In genomic region chr3:49689046-49689886, GRCh38 we compare ENCODE assay signal across 1 cellular context.
TF ChIP-seq lines count a peak whose summit lies in the region.

Gene MST1 (minus strand): TSS chr3:49689474. CDS start chr3:49688691, 783 bp downstream.
Gene RNF123 (plus strand): TSS chr3:49689557. CDS start chr3:49691166, 1,609 bp downstream.

TF ChIP-seq in K562, 482 proteins besides CTCF, POLR2A, EP300 and RAD21 (continued from another document and continues in another):
- TF ChIP-seq, protein P1, sequence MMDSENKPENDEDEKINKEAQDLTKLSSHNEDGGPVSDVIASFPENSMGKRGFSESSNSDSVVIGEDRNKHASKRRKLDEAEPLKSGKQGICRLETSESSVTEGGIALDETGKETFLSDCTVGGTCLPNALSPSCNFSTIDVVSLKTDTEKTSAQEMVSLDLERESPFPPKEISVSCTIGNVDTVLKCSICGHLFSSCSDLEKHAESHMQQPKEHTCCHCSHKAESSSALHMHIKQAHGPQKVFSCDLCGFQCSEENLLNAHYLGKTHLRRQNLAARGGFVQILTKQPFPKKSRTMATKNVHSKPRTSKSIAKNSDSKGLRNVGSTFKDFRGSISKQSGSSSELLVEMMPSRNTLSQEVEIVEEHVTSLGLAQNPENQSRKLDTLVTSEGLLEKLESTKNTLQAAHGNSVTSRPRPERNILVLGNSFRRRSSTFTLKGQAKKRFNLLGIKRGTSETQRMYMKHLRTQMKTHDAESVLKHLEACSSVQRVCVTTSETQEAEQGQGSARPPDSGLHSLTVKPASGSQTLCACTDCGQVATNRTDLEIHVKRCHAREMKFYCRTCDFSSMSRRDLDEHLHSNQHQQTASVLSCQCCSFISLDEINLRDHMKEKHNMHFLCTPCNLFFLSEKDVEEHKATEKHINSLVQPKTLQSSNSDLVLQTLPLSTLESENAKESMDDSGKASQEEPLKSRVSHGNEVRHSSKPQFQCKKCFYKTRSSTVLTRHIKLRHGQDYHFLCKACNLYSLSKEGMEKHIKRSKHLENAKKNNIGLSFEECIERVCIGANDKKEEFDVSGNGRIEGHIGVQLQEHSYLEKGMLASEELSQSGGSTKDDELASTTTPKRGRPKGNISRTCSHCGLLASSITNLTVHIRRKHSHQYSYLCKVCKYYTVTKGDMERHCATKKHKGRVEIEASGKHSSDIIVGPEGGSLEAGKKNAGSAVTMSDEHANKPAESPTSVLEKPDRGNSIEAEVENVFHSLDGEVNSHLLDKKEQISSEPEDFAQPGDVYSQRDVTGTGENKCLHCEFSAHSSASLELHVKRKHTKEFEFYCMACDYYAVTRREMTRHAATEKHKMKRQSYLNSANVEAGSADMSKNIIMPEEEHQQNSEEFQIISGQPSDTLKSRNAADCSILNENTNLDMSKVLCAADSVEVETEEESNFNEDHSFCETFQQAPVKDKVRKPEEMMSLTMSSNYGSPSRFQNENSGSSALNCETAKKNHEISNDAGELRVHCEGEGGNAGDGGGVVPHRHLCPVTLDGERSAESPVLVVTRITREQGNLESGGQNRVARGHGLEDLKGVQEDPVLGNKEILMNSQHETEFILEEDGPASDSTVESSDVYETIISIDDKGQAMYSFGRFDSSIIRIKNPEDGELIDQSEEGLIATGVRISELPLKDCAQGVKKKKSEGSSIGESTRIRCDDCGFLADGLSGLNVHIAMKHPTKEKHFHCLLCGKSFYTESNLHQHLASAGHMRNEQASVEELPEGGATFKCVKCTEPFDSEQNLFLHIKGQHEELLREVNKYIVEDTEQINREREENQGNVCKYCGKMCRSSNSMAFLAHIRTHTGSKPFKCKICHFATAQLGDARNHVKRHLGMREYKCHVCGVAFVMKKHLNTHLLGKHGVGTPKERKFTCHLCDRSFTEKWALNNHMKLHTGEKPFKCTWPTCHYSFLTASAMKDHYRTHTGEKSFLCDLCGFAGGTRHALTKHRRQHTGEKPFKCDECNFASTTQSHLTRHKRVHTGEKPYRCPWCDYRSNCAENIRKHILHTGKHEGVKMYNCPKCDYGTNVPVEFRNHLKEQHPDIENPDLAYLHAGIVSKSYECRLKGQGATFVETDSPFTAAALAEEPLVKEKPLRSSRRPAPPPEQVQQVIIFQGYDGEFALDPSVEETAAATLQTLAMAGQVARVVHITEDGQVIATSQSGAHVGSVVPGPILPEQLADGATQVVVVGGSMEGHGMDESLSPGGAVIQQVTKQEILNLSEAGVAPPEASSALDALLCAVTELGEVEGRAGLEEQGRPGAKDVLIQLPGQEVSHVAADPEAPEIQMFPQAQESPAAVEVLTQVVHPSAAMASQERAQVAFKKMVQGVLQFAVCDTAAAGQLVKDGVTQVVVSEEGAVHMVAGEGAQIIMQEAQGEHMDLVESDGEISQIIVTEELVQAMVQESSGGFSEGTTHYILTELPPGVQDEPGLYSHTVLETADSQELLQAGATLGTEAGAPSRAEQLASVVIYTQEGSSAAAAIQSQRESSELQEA (IDR thresholded peaks at IDR 0.05; ENCODE audit: low read depth), result peak; percentile 93
- no peak for TF ChIP-seq MYNN (IDR thresholded peaks at IDR 0.05)
- TF ChIP-seq MYNN (CRISPR knock-in tag; IDR thresholded peaks at IDR 0.05), result no peak
- TF ChIP-seq, protein P2, sequence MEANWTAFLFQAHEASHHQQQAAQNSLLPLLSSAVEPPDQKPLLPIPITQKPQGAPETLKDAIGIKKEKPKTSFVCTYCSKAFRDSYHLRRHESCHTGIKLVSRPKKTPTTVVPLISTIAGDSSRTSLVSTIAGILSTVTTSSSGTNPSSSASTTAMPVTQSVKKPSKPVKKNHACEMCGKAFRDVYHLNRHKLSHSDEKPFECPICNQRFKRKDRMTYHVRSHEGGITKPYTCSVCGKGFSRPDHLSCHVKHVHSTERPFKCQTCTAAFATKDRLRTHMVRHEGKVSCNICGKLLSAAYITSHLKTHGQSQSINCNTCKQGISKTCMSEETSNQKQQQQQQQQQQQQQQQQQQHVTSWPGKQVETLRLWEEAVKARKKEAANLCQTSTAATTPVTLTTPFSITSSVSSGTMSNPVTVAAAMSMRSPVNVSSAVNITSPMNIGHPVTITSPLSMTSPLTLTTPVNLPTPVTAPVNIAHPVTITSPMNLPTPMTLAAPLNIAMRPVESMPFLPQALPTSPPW (CRISPR knock-in tag; IDR thresholded peaks at IDR 0.05), result 0 out of 2 replicates have a peak, but pooled peaks have one; percentile 33
- TF ChIP-seq DLX4 (CRISPR knock-in tag; IDR thresholded peaks at IDR 0.05), result no peak
- no peak for TF ChIP-seq DMBX1 (CRISPR knock-in tag; IDR thresholded peaks at IDR 0.05; ENCODE audit: borderline replicate concordance)
- TF ChIP-seq ZC3H11A (IDR thresholded peaks at IDR 0.05; ENCODE audit: low read depth, low read length), result no peak
- TF ChIP-seq PRDM10 (IDR thresholded peaks at IDR 0.05; ENCODE audit: partially characterized antibody), result no peak
- TF ChIP-seq, protein P3, sequence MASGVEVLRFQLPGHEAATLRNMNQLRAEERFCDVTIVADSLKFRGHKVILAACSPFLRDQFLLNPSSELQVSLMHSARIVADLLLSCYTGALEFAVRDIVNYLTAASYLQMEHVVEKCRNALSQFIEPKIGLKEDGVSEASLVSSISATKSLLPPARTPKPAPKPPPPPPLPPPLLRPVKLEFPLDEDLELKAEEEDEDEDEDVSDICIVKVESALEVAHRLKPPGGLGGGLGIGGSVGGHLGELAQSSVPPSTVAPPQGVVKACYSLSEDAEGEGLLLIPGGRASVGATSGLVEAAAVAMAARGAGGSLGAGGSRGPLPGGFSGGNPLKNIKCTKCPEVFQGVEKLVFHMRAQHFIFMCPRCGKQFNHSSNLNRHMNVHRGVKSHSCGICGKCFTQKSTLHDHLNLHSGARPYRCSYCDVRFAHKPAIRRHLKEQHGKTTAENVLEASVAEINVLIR (CRISPR knock-in tag; IDR thresholded peaks at IDR 0.05), result no peak
- no peak for TF ChIP-seq ETV1 (tag; conservative IDR thresholded peaks at IDR 0.05; ENCODE audit: low read depth)
- TF ChIP-seq CTBP1 (IDR thresholded peaks at IDR 0.05; ENCODE audit: borderline replicate concordance), result no peak
- no peak for TF ChIP-seq ZNF561 (CRISPR knock-in tag; conservative IDR thresholded peaks at IDR 0.05)
- TF ChIP-seq DDX20 (tag; IDR thresholded peaks at IDR 0.05; ENCODE audit: low read depth), result no peak
- TF ChIP-seq USF1 (CRISPR knock-in tag; IDR thresholded peaks at IDR 0.05), result no peak
- TF ChIP-seq, protein P4, sequence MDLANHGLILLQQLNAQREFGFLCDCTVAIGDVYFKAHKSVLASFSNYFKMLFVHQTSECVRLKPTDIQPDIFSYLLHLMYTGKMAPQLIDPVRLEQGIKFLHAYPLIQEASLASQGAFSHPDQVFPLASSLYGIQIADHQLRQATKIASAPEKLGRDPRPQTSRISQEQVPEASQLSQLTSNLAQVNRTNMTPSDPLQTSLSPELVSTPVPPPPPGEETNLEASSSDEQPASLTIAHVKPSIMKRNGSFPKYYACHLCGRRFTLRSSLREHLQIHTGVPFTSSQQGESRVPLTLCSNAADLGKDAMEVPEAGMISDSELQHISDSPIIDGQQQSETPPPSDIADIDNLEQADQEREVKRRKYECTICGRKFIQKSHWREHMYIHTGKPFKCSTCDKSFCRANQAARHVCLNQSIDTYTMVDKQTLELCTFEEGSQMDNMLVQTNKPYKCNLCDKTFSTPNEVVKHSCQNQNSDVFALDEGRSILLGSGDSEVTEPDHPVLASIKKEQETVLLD (IDR thresholded peaks at IDR 0.05), result peak; percentile 87
- peak; percentile 80; the same call in 1 of the 2 replicates for TF ChIP-seq PHF8 (IDR thresholded peaks at IDR 0.05; ENCODE audit: borderline replicate concordance, low read length)
- no peak for TF ChIP-seq ZNF165 (CRISPR knock-in tag; IDR thresholded peaks at IDR 0.05; ENCODE audit: borderline replicate concordance)
- TF ChIP-seq NR2C2 (CRISPR knock-in tag; IDR thresholded peaks at IDR 0.05), result no peak
- TF ChIP-seq NR2C2 (tag; IDR thresholded peaks at IDR 0.05), result peak; percentile 69
- peak; percentile 65; the same call in 1 of the 2 replicates for TF ChIP-seq TAL1 (IDR thresholded peaks at IDR 0.05)
- 0 out of 2 replicates have a peak, but pooled peaks have one; percentile 34 for TF ChIP-seq NR1H2 (CRISPR knock-in tag; IDR thresholded peaks at IDR 0.05)
- peak; percentile 56 for TF ChIP-seq TCF3 (CRISPR knock-in tag; IDR thresholded peaks at IDR 0.05)
- TF ChIP-seq CCAR2 (IDR thresholded peaks at IDR 0.05; ENCODE audit: low read depth, low read length), result no peak
- TF ChIP-seq NR4A1 (CRISPR knock-in tag; IDR thresholded peaks at IDR 0.05), result no peak
- no peak for TF ChIP-seq NR4A1 (tag; IDR thresholded peaks at IDR 0.05)
- TF ChIP-seq SRSF1 (IDR thresholded peaks at IDR 0.05; ENCODE audit: low read depth, low read length), result no peak
- no peak for TF ChIP-seq NBN (IDR thresholded peaks at IDR 0.05; ENCODE audit: low read depth)
- no peak for TF ChIP-seq IRF2 (CRISPR knock-in tag; IDR thresholded peaks at IDR 0.05)
- TF ChIP-seq ZNF699 (CRISPR knock-in tag; IDR thresholded peaks at IDR 0.05; ENCODE audit: insufficient replicate concordance), result no peak
- no peak for TF ChIP-seq CREB1 (IDR thresholded peaks at IDR 0.05)
- TF ChIP-seq CREB1 (CRISPR knock-in tag; IDR thresholded peaks at IDR 0.05), result peak; percentile 40; the same call in 1 of the 2 replicates
- TF ChIP-seq SMARCC2 (IDR thresholded peaks at IDR 0.05; ENCODE audit: low read depth), result no peak
- no peak for TF ChIP-seq ZNF124 (CRISPR knock-in tag; IDR thresholded peaks at IDR 0.05)
- TF ChIP-seq POLR2B (IDR thresholded peaks at IDR 0.05; ENCODE audit: low read depth, partially characterized antibody), result peak; percentile 58
- TF ChIP-seq ZBTB1 (CRISPR knock-in tag; IDR thresholded peaks at IDR 0.05; ENCODE audit: borderline replicate concordance, low read depth), result no peak
- 0 out of 2 replicates have a peak, but pooled peaks have one; percentile 33 for TF ChIP-seq HDAC2 (IDR thresholded peaks at IDR 0.05)
- no peak for TF ChIP-seq THAP7 (CRISPR knock-in tag; IDR thresholded peaks at IDR 0.05)
- no peak for TF ChIP-seq RBM25 (IDR thresholded peaks at IDR 0.05; ENCODE audit: low read depth, low read length, severe bottlenecking)
- no peak for TF ChIP-seq CEBPB (tag; IDR thresholded peaks at IDR 0.05)
- TF ChIP-seq ZNF274 (IDR thresholded peaks at IDR 0.05; ENCODE audit: borderline replicate concordance, low read depth, low read length), result no peak
- TF ChIP-seq, protein P5, sequence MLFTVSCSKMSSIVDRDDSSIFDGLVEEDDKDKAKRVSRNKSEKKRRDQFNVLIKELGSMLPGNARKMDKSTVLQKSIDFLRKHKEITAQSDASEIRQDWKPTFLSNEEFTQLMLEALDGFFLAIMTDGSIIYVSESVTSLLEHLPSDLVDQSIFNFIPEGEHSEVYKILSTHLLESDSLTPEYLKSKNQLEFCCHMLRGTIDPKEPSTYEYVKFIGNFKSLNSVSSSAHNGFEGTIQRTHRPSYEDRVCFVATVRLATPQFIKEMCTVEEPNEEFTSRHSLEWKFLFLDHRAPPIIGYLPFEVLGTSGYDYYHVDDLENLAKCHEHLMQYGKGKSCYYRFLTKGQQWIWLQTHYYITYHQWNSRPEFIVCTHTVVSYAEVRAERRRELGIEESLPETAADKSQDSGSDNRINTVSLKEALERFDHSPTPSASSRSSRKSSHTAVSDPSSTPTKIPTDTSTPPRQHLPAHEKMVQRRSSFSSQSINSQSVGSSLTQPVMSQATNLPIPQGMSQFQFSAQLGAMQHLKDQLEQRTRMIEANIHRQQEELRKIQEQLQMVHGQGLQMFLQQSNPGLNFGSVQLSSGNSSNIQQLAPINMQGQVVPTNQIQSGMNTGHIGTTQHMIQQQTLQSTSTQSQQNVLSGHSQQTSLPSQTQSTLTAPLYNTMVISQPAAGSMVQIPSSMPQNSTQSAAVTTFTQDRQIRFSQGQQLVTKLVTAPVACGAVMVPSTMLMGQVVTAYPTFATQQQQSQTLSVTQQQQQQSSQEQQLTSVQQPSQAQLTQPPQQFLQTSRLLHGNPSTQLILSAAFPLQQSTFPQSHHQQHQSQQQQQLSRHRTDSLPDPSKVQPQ (CRISPR knock-in tag; IDR thresholded peaks at IDR 0.05; ENCODE audit: borderline replicate concordance), result no peak
- no peak for TF ChIP-seq ZNF23 (CRISPR knock-in tag; IDR thresholded peaks at IDR 0.05)
- TF ChIP-seq FOS (IDR thresholded peaks at IDR 0.05; ENCODE audit: extremely low read depth, insufficient read length), result no peak
- TF ChIP-seq GABPB1 (CRISPR knock-in tag; IDR thresholded peaks at IDR 0.05), result peak; percentile 96
- TF ChIP-seq ZNF212 (CRISPR knock-in tag; IDR thresholded peaks at IDR 0.05), result no peak
- no peak for TF ChIP-seq HIVEP1 (CRISPR knock-in tag; IDR thresholded peaks at IDR 0.05)
